13 cellular contexts compared by ENCODE assay signal in the genomic region with DNA sequence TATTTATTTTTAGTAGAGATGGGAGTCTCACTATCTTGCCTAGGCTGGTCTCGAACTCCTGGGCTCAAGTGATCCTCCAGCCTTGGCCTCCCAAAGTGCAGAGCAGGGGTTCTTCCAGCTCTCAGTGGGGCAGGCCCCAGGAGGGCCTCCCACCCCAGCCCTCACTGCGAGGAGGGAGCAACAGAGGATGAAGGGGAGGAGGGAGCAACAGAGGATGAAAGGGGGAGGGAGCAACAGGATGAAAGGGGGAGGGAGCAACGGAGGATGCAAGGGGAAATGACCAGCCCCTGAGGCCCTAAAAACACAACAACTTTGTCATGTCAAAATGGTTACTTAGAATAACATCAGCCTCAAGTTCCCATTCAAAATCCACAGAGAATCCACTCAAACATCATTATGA. TPM values are rescaled to one million over a fixed set of nuclear protein-coding genes. Genes with fewer than 3 reads are reported as not detected.
DNase-seq lines count a peak whose midpoint lies in the region; ATAC-seq and TF ChIP-seq lines count a peak whose summit lies in the region.
"Had no signal": no experiment of that assay in that cellular context is flagged by ENCODE, and none has a peak within 500 bp of the region (broad histone marks: within the 10 kb centered on the region; RNA-seq: fewer than 3 reads in every experiment).

No MANE protein-coding gene starts in this region.

- H3K4me3 ChIP-seq in CD8-positive, alpha-beta memory T cell (ENCODE audit: low read length) = peak overlapping the region; percentile 20
- H3K4me3 ChIP-seq: heart right ventricle, ovary had no signal

- CTCF ChIA-PET in CD8-positive, alpha-beta memory T cell (lab: Charles Lee) = interaction anchor here (1.1 to 10.1 kb wide), 7 partner anchors 11 to 145 kb away, joined by 3 to 92 read pairs (median 4); partner anchors contain the start of gene TRIM14

- DNase-seq in CD8-positive, alpha-beta memory T cell = no peak
- no peak for DNase-seq in naive thymus-derived CD8-positive, alpha-beta T cell
- DNase-seq in GM10266 (ENCODE audit: extremely low spot score) (no peak), retina (no peak), HK-2 (ENCODE audit: unreplicated experiment) (no peak)
- DNase-seq: Calu3, heart right ventricle, NCI-H2029 treated with DMSO at 0.1 percent for 48 hours, ovary had no signal

- H3K27ac Mint-ChIP-seq in CD8-positive, alpha-beta memory T cell = peak overlapping the region; percentile 65 to 99 (median 98)
- peak overlapping the region; percentile 88 for H3K27ac Mint-ChIP-seq in activated T-helper 17 cell treated with anti-CD3 and anti-CD28 coated beads, Interleukin-2, amount 50 U/mL, for 72 hours
- H3K27ac Mint-ChIP-seq in naive thymus-derived CD8-positive, alpha-beta T cell = peak overlapping the region; percentile 93 to 99 (median 98)
- H3K27ac Mint-ChIP-seq: brain had no signal

- H3K4me3 Mint-ChIP-seq in CD8-positive, alpha-beta memory T cell = peak overlapping the region in 5 of 7 donors; percentile 11 to 78 (median 44)
- H3K4me3 Mint-ChIP-seq in activated T-helper 17 cell treated with anti-CD3 and anti-CD28 coated beads, Interleukin-2, amount 50 U/mL, for 72 hours = peak overlapping the region; percentile 81
- peak overlapping the region in 8 of 10 donors; percentile 36 to 84 (median 70) for H3K4me3 Mint-ChIP-seq in naive thymus-derived CD8-positive, alpha-beta T cell
- H3K4me3 Mint-ChIP-seq: brain had no signal

- H3K36me3 Mint-ChIP-seq in CD8-positive, alpha-beta memory T cell = peaks cover 7 to 63% (median 17%) of the 10 kb centered on the region in 3 donors
- peaks cover 69% of the 10 kb centered on the region for H3K36me3 Mint-ChIP-seq in activated T-helper 17 cell treated with anti-CD3 and anti-CD28 coated beads, Interleukin-2, amount 50 U/mL, for 72 hours (ENCODE audit: low read depth)
- peaks cover 0 to 44% (median 25%) of the 10 kb centered on the region in 3 donors for H3K36me3 Mint-ChIP-seq in naive thymus-derived CD8-positive, alpha-beta T cell
- H3K36me3 Mint-ChIP-seq: brain had no signal

- H3K4me1 Mint-ChIP-seq in CD8-positive, alpha-beta memory T cell = peaks cover 70 to 87% (median 86%) of the 10 kb centered on the region in 3 donors
- peaks cover 41% of the 10 kb centered on the region for H3K4me1 Mint-ChIP-seq in activated T-helper 17 cell treated with anti-CD3 and anti-CD28 coated beads, Interleukin-2, amount 50 U/mL, for 72 hours
- peaks cover 30 to 86% (median 76%) of the 10 kb centered on the region in 4 donors for H3K4me1 Mint-ChIP-seq in naive thymus-derived CD8-positive, alpha-beta T cell
- H3K4me1 Mint-ChIP-seq: brain had no signal

- no peak for TF ChIP-seq CTCF in GM10266 (IDR thresholded peaks at IDR 0.05; ENCODE audit: control insufficient read depth, insufficient read depth, low read depth, missing control alignments)

- no peaks in the 10 kb centered on the region for H3K9me3 Mint-ChIP-seq in CD8-positive, alpha-beta memory T cell
- no peaks in the 10 kb centered on the region for H3K9me3 Mint-ChIP-seq in activated T-helper 17 cell treated with anti-CD3 and anti-CD28 coated beads, Interleukin-2, amount 50 U/mL, for 72 hours
- H3K9me3 Mint-ChIP-seq in naive thymus-derived CD8-positive, alpha-beta T cell = no peaks in the 10 kb centered on the region

- no peaks in the 10 kb centered on the region for H3K27me3 Mint-ChIP-seq in CD8-positive, alpha-beta memory T cell
- no peaks in the 10 kb centered on the region for H3K27me3 Mint-ChIP-seq in activated T-helper 17 cell treated with anti-CD3 and anti-CD28 coated beads, Interleukin-2, amount 50 U/mL, for 72 hours
- no peaks in the 10 kb centered on the region for H3K27me3 Mint-ChIP-seq in naive thymus-derived CD8-positive, alpha-beta T cell

- peaks cover 7% of the 10 kb centered on the region for H3K36me3 ChIP-seq in CD8-positive, alpha-beta memory T cell (ENCODE audit: insufficient read depth, low read length)
- H3K36me3 ChIP-seq: ovary had no signal

- POLR2A ChIA-PET in CD8-positive, alpha-beta memory T cell (lab: Charles Lee) = interaction anchor here (1.0 to 2.4 kb wide), 3 partner anchors 10 to 146 kb away, joined by 3 to 13 read pairs (median 5); partner anchors contain the start of genes TBC1D2 and TRIM14
- POLR2A ChIA-PET in naive thymus-derived CD8-positive, alpha-beta T cell (lab: Charles Lee) = interaction anchor here (1.0 to 4.9 kb wide), 7 partner anchors 12 to 186 kb away, joined by 3 to 82 read pairs (median 7); partner anchors contain the start of genes ANP32B, CORO2A, TBC1D2 and TRIM14

- no peaks in the 10 kb centered on the region for H3K9me3 ChIP-seq in CD8-positive, alpha-beta memory T cell (ENCODE audit: low read length)
- H3K9me3 ChIP-seq: ovary had no signal

- H3K27me3 ChIP-seq in CD8-positive, alpha-beta memory T cell (ENCODE audit: insufficient read depth, low read length, poor library complexity, severe bottlenecking) = no peaks in the 10 kb centered on the region
- H3K27me3 ChIP-seq: heart right ventricle, ovary had no signal

- peak overlapping the region; percentile 28 for H3K27ac ChIP-seq in CD8-positive, alpha-beta memory T cell (ENCODE audit: low read depth, low read length)
- H3K27ac ChIP-seq: ovary had no signal

- H3K4me1 ChIP-seq in CD8-positive, alpha-beta memory T cell (ENCODE audit: insufficient read depth, low read length) = peaks cover 60% of the 10 kb centered on the region

- peak; percentile 4 for ATAC-seq in HG03460 (IDR thresholded peaks at IDR 0.05; ENCODE audit: unreplicated experiment)
- ATAC-seq in activated T-helper 17 cell treated with anti-CD3 and anti-CD28 coated beads, Interleukin-2, amount 50 U/mL, for 72 hours (replicated peaks) = peak; percentile 21
- ATAC-seq in naive thymus-derived CD8-positive, alpha-beta T cell = peak in 1 of 2 donors; percentile 3
- no peak for ATAC-seq in GM21447 (IDR thresholded peaks at IDR 0.05; ENCODE audit: unreplicated experiment)

RNA-seq across cellular contexts. Expression of gene TRIM14, which starts 10.0 kb away (rescaled TPM):
- total RNA-seq in CD8-positive, alpha-beta memory T cell = 10 to 100 TPM; 46.2 to 52.1 TPM
- 92.5 TPM for polyA plus RNA-seq in CD8-positive, alpha-beta memory T cell
- total RNA-seq in activated T-helper 17 cell treated with anti-CD3 and anti-CD28 coated beads, Interleukin-2, amount 50 U/mL, for 72 hours = 10 to 100 TPM; 43.4 to 57.8 TPM
- 10 to 100 TPM; 76.9 to 78.1 TPM for total RNA-seq in naive thymus-derived CD8-positive, alpha-beta T cell
- polyA plus RNA-seq in naive thymus-derived CD8-positive, alpha-beta T cell = 10 to 100 TPM; 48.7 to 84.0 (median 68.4) TPM

RNA-seq across cellular contexts. Expression of gene NANS, which starts 52.5 kb away (rescaled TPM):
- 10 to 100 TPM; 33.2 to 34.8 TPM for total RNA-seq in CD8-positive, alpha-beta memory T cell
- polyA plus RNA-seq in CD8-positive, alpha-beta memory T cell = 29.3 TPM
- total RNA-seq in activated T-helper 17 cell treated with anti-CD3 and anti-CD28 coated beads, Interleukin-2, amount 50 U/mL, for 72 hours = 10 to 100 TPM; 46.4 to 54.4 TPM
- total RNA-seq in naive thymus-derived CD8-positive, alpha-beta T cell = 10 to 100 TPM; 15.0 to 15.7 TPM
- 10 to 100 TPM; 28.9 to 32.4 (median 30.9) TPM for polyA plus RNA-seq in naive thymus-derived CD8-positive, alpha-beta T cell
